ENCODE assay signal across 13 cellular contexts in the genomic region with DNA sequence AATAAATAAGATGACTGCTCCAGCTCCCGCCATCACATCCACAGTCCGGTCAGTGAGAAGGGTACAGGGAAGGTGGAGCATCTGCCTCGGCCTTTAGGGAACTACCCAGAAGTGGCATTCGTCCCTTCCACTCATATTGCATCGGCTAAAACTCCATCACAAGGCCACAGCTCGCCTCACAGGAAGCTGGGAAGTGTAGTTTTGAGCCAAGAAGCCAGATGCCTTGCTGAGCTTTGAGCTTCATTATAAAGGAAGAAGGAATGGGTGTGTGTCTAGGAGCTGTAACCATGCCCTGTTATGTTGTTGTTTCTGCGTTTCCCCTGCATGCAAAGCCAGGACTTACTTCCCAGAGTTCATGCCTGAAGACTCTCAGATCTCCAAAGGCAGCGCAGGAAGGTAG.
DNase-seq lines count a peak whose midpoint lies in the region; ATAC-seq and TF ChIP-seq lines count a peak whose summit lies in the region.
"Had no signal": no experiment of that assay in that cellular context is flagged by ENCODE, and none has a peak within 500 bp of the region (broad histone marks: within the 10 kb centered on the region; RNA-seq: fewer than 3 reads in every experiment).

No MANE protein-coding gene starts in this region.

- H3K27ac ChIP-seq in angular gyrus (ENCODE audit: low read depth, low read length) (peak overlapping the region; percentile 67), heart right ventricle (peak overlapping the region; percentile 67 to 98 (median 91)), prostate gland (peak overlapping the region; percentile 65 to 73)
- H3K27ac ChIP-seq: epithelial cell of prostate had no signal

- WGBS in heart right ventricle, 2 donors, result 48 to 55% methylated on average over 8 of the region's 8 CpGs
- WGBS in prostate gland, result 81% methylated on average over 8 of the region's 8 CpGs

- H3K36me3 ChIP-seq in heart right ventricle (no peaks in the 10 kb centered on the region), prostate gland (no peaks in the 10 kb centered on the region)

- H3K27me3 ChIP-seq in heart right ventricle (no peaks in the 10 kb centered on the region), prostate gland (replicated peaks; ENCODE audit: insufficient read depth) (no peaks in the 10 kb centered on the region)

- no peaks in the 10 kb centered on the region for H3K9me3 ChIP-seq in heart right ventricle
- H3K9me3 ChIP-seq in prostate gland, result no peaks in the 10 kb centered on the region

- no peak for TF ChIP-seq CTCF in heart right ventricle (IDR thresholded peaks at IDR 0.05)
- no peak for TF ChIP-seq CTCF in prostate gland (IDR thresholded peaks at IDR 0.05)

- ATAC-seq in heart right ventricle (peak in 5 of 8 donors; percentile 8 to 30 (median 15)), HG03565 (IDR thresholded peaks at IDR 0.05; ENCODE audit: unreplicated experiment) (no peak), GM18517 (IDR thresholded peaks at IDR 0.05; ENCODE audit: unreplicated experiment) (no peak)
- ATAC-seq: GM12878 had no signal

- TF ChIP-seq POLR2A in prostate gland (IDR thresholded peaks at IDR 0.05), result no peak

- peak; percentile 45 for DNase-seq in AG08395 (ENCODE audit: low spot score)
- peak in 1 of 2 donors; percentile 46 for DNase-seq in heart right ventricle
- DNase-seq in prostate gland (ENCODE audit: low spot score), result no peak
- no peak for DNase-seq in NCI-H1048 (lab: John Stamatoyannopoulos, UW)
- no peak for DNase-seq in NCI-H226
- DNase-seq: activated CD4-positive, alpha-beta T cell treated with anti-CD3 and anti-CD28 coated beads, Interleukin-2, amount 50 U/mL, for 4 hours; naive B cell; T-helper 2 cell had no signal

- H3K4me3 ChIP-seq in heart right ventricle, result peak overlapping the region in 9 of 10 donors; percentile 19 to 50 (median 36)
- no peak overlapping the region for H3K4me3 ChIP-seq in prostate gland
- H3K4me3 ChIP-seq: GM12878 had no signal

- H3K4me1 ChIP-seq in heart right ventricle (peaks cover 22 to 85% (median 48%) of the 10 kb centered on the region in 9 donors), prostate gland (replicated peaks) (no peaks in the 10 kb centered on the region)

- intact Hi-C loops in heart right ventricle (cut with DNase I), result loop anchor here in 8 of 10 donors (1.0 to 5.0 kb wide), 6 partner anchors 37 to 74 kb away; partner anchors contain the start of gene ATP2B4 (in 1 of the 8)
- intact Hi-C loops in prostate gland (cut with DNase I), result loop anchor here (5.0 kb wide), 1 partner anchor 43 kb away; no protein-coding TSS in a partner anchor

Comparison
In these comparisons a context has a peak if more than half of its experiments do, and no peak if none do; other contexts are left out.
1. ATAC-seq: peak in heart right ventricle (5 of 8); none in HG03565 (single experiment) and GM18517 (single experiment).
2. H3K4me3 ChIP-seq: peak in heart right ventricle (9 of 10); none in prostate gland (0 of 2).
3. Peak in every context shown above with its lines, with median percentiles within 50 percentile points of each other: H3K27ac ChIP-seq.